In genomic region chr16:84557504-84557903, GRCh38 we compare ENCODE assay signal across 16 cellular contexts.
"Had no signal": no experiment of that assay in that cellular context is flagged by ENCODE, and none has a peak within 500 bp of the region (broad histone marks: within the 10 kb centered on the region; RNA-seq: fewer than 3 reads in every experiment).

No MANE protein-coding gene starts in this region.

- H3K4me1 ChIP-seq: body of pancreas, gastrocnemius medialis, left lung had no signal

- H3K27ac Mint-ChIP-seq: activated T-cell treated with anti-CD3 and anti-CD28 coated beads, Interleukin-2, amount 50 U/mL, for 72 hours; dendritic cell treated with granulocyte-macrophage colony-stimulating factor and Interleukin-4, amounts not matched to agents 40 ng/mL and 50 ng/mL, for 4 days; effector memory CD8-positive, alpha-beta T cell; memory B cell had no signal

- H3K36me3 ChIP-seq: gastrocnemius medialis, heart right ventricle had no signal

- H3K9me3 ChIP-seq: body of pancreas, gastrocnemius medialis, heart right ventricle, left lung had no signal

- DNase-seq: activated CD4-positive, alpha-beta T cell treated with anti-CD3 and anti-CD28 coated beads, Interleukin-2, amount 50 U/mL, for 1 hour; activated T-cell treated with anti-CD3 and anti-CD28 coated beads, Interleukin-2, amount 50 U/mL, for 72 hours; body of pancreas; central memory CD4-positive, alpha-beta T cell; effector memory CD8-positive, alpha-beta T cell; gastrocnemius medialis; heart right ventricle; left lung; stimulated activated CD4-positive, alpha-beta T cell treated with anti-CD3 and anti-CD28 coated beads, Interleukin-12 subunit alpha, Interleukin-12 subunit beta, amount 100 ng/mL, for 4 hours; stimulated activated naive CD8-positive, alpha-beta T cell treated with anti-CD3 and anti-CD28 coated beads, Interleukin-15, Interleukin-2, amounts not matched to agents 100 U/mL and 50 U/mL, for 24 hours; T-helper 1 cell had no signal

- H3K27me3 ChIP-seq: body of pancreas had no signal

- H3K27me3 Mint-ChIP-seq: dendritic cell treated with granulocyte-macrophage colony-stimulating factor and Interleukin-4, amounts not matched to agents 40 ng/mL and 50 ng/mL, for 4 days; effector memory CD8-positive, alpha-beta T cell; memory B cell had no signal

- H3K4me3 ChIP-seq: body of pancreas, gastrocnemius medialis, heart right ventricle, left lung had no signal

- H3K36me3 Mint-ChIP-seq: memory B cell had no signal

- H3K4me3 Mint-ChIP-seq: activated T-cell treated with anti-CD3 and anti-CD28 coated beads, Interleukin-2, amount 50 U/mL, for 72 hours; dendritic cell treated with granulocyte-macrophage colony-stimulating factor and Interleukin-4, amounts not matched to agents 40 ng/mL and 50 ng/mL, for 4 days; effector memory CD8-positive, alpha-beta T cell; memory B cell; nephron had no signal

- H3K9me3 Mint-ChIP-seq: activated T-cell treated with anti-CD3 and anti-CD28 coated beads, Interleukin-2, amount 50 U/mL, for 72 hours; dendritic cell treated with granulocyte-macrophage colony-stimulating factor and Interleukin-4, amounts not matched to agents 40 ng/mL and 50 ng/mL, for 4 days; effector memory CD8-positive, alpha-beta T cell; memory B cell; nephron had no signal

- H3K27ac ChIP-seq: body of pancreas, epithelial cell of prostate, gastrocnemius medialis, heart right ventricle, left lung had no signal

- ATAC-seq: activated T-cell treated with anti-CD3 and anti-CD28 coated beads, Interleukin-2, amount 50 U/mL, for 72 hours; body of pancreas; effector memory CD8-positive, alpha-beta T cell; gastrocnemius medialis; heart right ventricle; left lung; sciatic nerve; stimulated activated naive CD8-positive, alpha-beta T cell treated with anti-CD3 and anti-CD28 coated beads, Interleukin-15, Interleukin-2, amounts not matched to agents 100 U/mL and 50 U/mL, for 24 hours had no signal
